In the genomic region with DNA sequence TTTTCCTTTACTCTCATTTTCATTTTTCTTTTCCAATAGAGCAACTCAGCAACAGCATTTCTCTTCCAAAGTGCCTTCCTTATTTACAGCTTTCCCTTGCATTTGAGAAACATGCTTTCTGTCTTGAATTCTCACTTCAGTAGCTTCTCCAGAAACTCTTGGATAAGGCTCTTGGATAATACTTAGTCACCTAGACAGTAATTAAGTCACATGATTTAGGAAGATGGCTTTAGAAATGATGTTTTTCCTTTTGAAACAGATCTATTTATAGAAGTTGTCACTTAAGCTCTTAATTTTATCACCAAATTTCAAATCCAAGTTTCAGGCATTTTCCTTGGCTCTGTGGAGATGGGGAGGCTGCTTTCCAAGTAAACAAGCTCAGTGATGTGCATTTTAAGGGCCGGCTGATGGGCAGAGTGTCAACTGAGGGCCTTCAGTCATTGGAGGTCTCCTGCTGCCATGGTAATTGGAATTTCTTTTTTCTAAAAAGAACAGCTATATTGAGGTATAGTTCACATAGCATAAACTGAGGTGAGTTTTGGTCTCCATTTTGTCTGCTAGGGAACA, we compare ENCODE assay signal across 16 cellular contexts.
"Had no signal": no experiment of that assay in that cellular context is flagged by ENCODE, and none has a peak within 500 bp of the region (broad histone marks: within the 10 kb centered on the region; RNA-seq: fewer than 3 reads in every experiment).

No MANE protein-coding gene starts in this region.

- H3K9ac ChIP-seq: neural progenitor cell had no signal

- H3K36me3 ChIP-seq: left lung, neural progenitor cell, pancreas, thyroid gland had no signal

- H3K27ac Mint-ChIP-seq: activated CD4-positive, alpha-beta T cell treated with anti-CD3 and anti-CD28 coated beads for 36 hours; activated CD8-positive, alpha-beta T cell treated with anti-CD3 and anti-CD28 coated beads for 36 hours; activated T-cell treated with anti-CD3 and anti-CD28 coated beads, Interleukin-2, amount 50 U/mL, for 72 hours; neural progenitor cell had no signal

- H2AFZ ChIP-seq: neural progenitor cell had no signal

- H3K27me3 ChIP-seq: left lung, neural progenitor cell, pancreas, thyroid gland had no signal

- H3K9me3 ChIP-seq: left lung, pancreas, thyroid gland had no signal

- H3K4me3 Mint-ChIP-seq: activated CD4-positive, alpha-beta T cell treated with anti-CD3 and anti-CD28 coated beads for 36 hours; activated CD8-positive, alpha-beta T cell treated with anti-CD3 and anti-CD28 coated beads for 36 hours; activated T-cell treated with anti-CD3 and anti-CD28 coated beads, Interleukin-2, amount 50 U/mL, for 72 hours; neural progenitor cell; stimulated activated naive CD8-positive, alpha-beta T cell treated with anti-CD3 and anti-CD28 coated beads, Interleukin-15, amount 100 ng/mL, for 72 hours had no signal

- H3K4me3 ChIP-seq: left lung, neural progenitor cell, pancreas, thyroid gland had no signal

- H3K9me3 Mint-ChIP-seq: activated CD8-positive, alpha-beta T cell treated with anti-CD3 and anti-CD28 coated beads for 36 hours; activated T-cell treated with anti-CD3 and anti-CD28 coated beads, Interleukin-2, amount 50 U/mL, for 72 hours; neural progenitor cell; stimulated activated naive CD8-positive, alpha-beta T cell treated with anti-CD3 and anti-CD28 coated beads, Interleukin-15, amount 100 ng/mL, for 72 hours had no signal

- H3K27me3 Mint-ChIP-seq: activated CD4-positive, alpha-beta T cell treated with anti-CD3 and anti-CD28 coated beads for 36 hours; activated CD8-positive, alpha-beta T cell treated with anti-CD3 and anti-CD28 coated beads for 36 hours; stimulated activated naive CD8-positive, alpha-beta T cell treated with anti-CD3 and anti-CD28 coated beads, Interleukin-15, amount 100 ng/mL, for 72 hours had no signal

- H3K4me1 ChIP-seq: left lung, pancreas had no signal

- H3K4me2 ChIP-seq: neural progenitor cell had no signal

- H3K36me3 Mint-ChIP-seq: neural progenitor cell had no signal

- H3K27ac ChIP-seq: left lung, neural progenitor cell, pancreas, VCaP had no signal

- DNase-seq: activated CD4-positive, alpha-beta T cell treated with anti-CD3 and anti-CD28 coated beads for 36 hours; activated CD8-positive, alpha-beta memory T cell treated with anti-CD3 and anti-CD28 coated beads, Interleukin-2, amount 50 U/mL, for 4 hours; activated CD8-positive, alpha-beta T cell treated with anti-CD3 and anti-CD28 coated beads for 36 hours; activated T-cell treated with anti-CD3 and anti-CD28 coated beads, Interleukin-2, amount 50 U/mL, for 72 hours; cortex of kidney; effector memory CD4-positive, alpha-beta T cell; left lung; pancreas; retina; stimulated activated CD4-positive, alpha-beta T cell treated with anti-CD3 and anti-CD28 coated beads, Interleukin-15, amount 100 ng/mL, for 24 hours; stimulated activated CD4-positive, alpha-beta T cell treated with anti-CD3 and anti-CD28 coated beads, Interleukin-4, amount 100 ng/mL, for 24 hours; stimulated activated naive CD8-positive, alpha-beta T cell treated with anti-CD3 and anti-CD28 coated beads, Interleukin-15, amount 100 ng/mL, for 72 hours; T-helper 1 cell; thyroid gland had no signal
